Comparison of ENCODE assay signal across 8 cellular contexts in genomic region chr1:243421784-243422183, GRCh38.
A peak's percentile ranks its signal among the peaks of the same experiment; 100 is the strongest.
DNase-seq lines count a peak whose midpoint lies in the region; ATAC-seq and TF ChIP-seq lines count a peak whose summit lies in the region.

No MANE protein-coding gene starts in this region.

- H3K36me3 Mint-ChIP-seq in activated CD4-positive, alpha-beta memory T cell treated with anti-CD3 and anti-CD28 coated beads, Interleukin-2, amount 10 ng/mL, durations not matched to agents 7 days and 5 days (ENCODE audit: low read depth), result peaks cover 19% of the 10 kb centered on the region

- no peak overlapping the region for H3K4me3 ChIP-seq in fibroblast of mammary gland (ENCODE audit: control insufficient read depth, low read depth, low read length)

- POLR2A ChIA-PET in activated CD4-positive, alpha-beta memory T cell treated with anti-CD3 and anti-CD28 coated beads, Interleukin-2, amount 10 ng/mL, durations not matched to agents 7 days and 5 days (lab: Charles Lee), result interaction anchor here (0.6 to 1.6 kb wide), 8 partner anchors 12 to 903 kb away, joined by 3 to 5 read pairs (median 3); no protein-coding TSS in a partner anchor

- no peaks in the 10 kb centered on the region for H3K9me3 Mint-ChIP-seq in activated CD4-positive, alpha-beta memory T cell treated with anti-CD3 and anti-CD28 coated beads, Interleukin-2, amount 10 ng/mL, durations not matched to agents 7 days and 5 days

- no peaks in the 10 kb centered on the region for H3K27me3 Mint-ChIP-seq in activated CD4-positive, alpha-beta memory T cell treated with anti-CD3 and anti-CD28 coated beads, Interleukin-2, amount 10 ng/mL, durations not matched to agents 7 days and 5 days

- H3K4me1 Mint-ChIP-seq in activated CD4-positive, alpha-beta memory T cell treated with anti-CD3 and anti-CD28 coated beads, Interleukin-2, amount 10 ng/mL, durations not matched to agents 7 days and 5 days, result peaks cover 34% of the 10 kb centered on the region

- ATAC-seq in GM18499 (IDR thresholded peaks at IDR 0.05; ENCODE audit: insufficient read depth, unreplicated experiment), result peak; percentile 64
- peak; percentile 97 for ATAC-seq in HG02759 (IDR thresholded peaks at IDR 0.05; ENCODE audit: unreplicated experiment)
- ATAC-seq in sciatic nerve, result peak; percentile 44

- CTCF ChIA-PET in activated CD4-positive, alpha-beta memory T cell treated with anti-CD3 and anti-CD28 coated beads, Interleukin-2, amount 10 ng/mL, durations not matched to agents 7 days and 5 days (lab: Charles Lee), result interaction anchor here (1.2 to 1.7 kb wide), 5 partner anchors 12 to 903 kb away, joined by 3 to 6 read pairs (median 4); no protein-coding TSS in a partner anchor

- peak overlapping the region; percentile 77 for H3K27ac Mint-ChIP-seq in activated CD4-positive, alpha-beta memory T cell treated with anti-CD3 and anti-CD28 coated beads, Interleukin-2, amount 10 ng/mL, durations not matched to agents 7 days and 5 days

- no peak for TF ChIP-seq CTCF in fibroblast of mammary gland (conservative IDR thresholded peaks at IDR 0.05; ENCODE audit: control insufficient read depth, insufficient read depth, low read depth, low read length)

- DNase-seq in NCI-H2081 treated with DMSO at 0.1 percent for 48 hours (lab: John Stamatoyannopoulos, UW), result peak; percentile 73
- peak; percentile 72 for DNase-seq in activated CD4-positive, alpha-beta memory T cell treated with anti-CD3 and anti-CD28 coated beads, Interleukin-2, amount 10 ng/mL, durations not matched to agents 7 days and 5 days
- peak; percentile 71 for DNase-seq in fibroblast of mammary gland (ENCODE audit: low read depth)
- DNase-seq in sciatic nerve (ENCODE audit: low spot score), result no peak
- DNase-seq in epidermal melanocyte (ENCODE audit: insufficient read length, low spot score), result no peak
- DNase-seq in SKM-1 treated with dmso at 0.1 percent for 144 hours (lab: John Stamatoyannopoulos, UW; ENCODE audit: unreplicated experiment), result no peak

- peak overlapping the region; percentile 50 for H3K4me3 Mint-ChIP-seq in activated CD4-positive, alpha-beta memory T cell treated with anti-CD3 and anti-CD28 coated beads, Interleukin-2, amount 10 ng/mL, durations not matched to agents 7 days and 5 days

- intact Hi-C loops in sciatic nerve (cut with DNase I), result no loop called here

Comparison
In these comparisons a context has a peak if more than half of its experiments do, and no peak if none do; other contexts are left out.
1. ATAC-seq: peak in every context shown above with its lines; median percentile 97 in HG02759; 64 in GM18499; 44 in sciatic nerve.
2. DNase-seq: peak in NCI-H2081 treated with DMSO at 0.1 percent for 48 hours (single experiment), activated CD4-positive, alpha-beta memory T cell treated with anti-CD3 and anti-CD28 coated beads, Interleukin-2, amount 10 ng/mL, durations not matched to agents 7 days and 5 days (single experiment) and fibroblast of mammary gland (single experiment); none in sciatic nerve (single experiment), epidermal melanocyte (single experiment) and SKM-1 treated with dmso at 0.1 percent for 144 hours (single experiment).